8 cellular contexts compared by ENCODE assay signal in genomic region chr17:21550031-21550430, GRCh38.
A peak's percentile ranks its signal among the peaks of the same experiment; 100 is the strongest.
DNase-seq lines count a peak whose midpoint lies in the region; ATAC-seq and TF ChIP-seq lines count a peak whose summit lies in the region.
"Not testable (repeated sequence)": the region's sequence is repeated elsewhere in the genome, so short reads cannot be mapped to it uniquely, and the experiment has no call there.

No MANE protein-coding gene starts in this region.

- H3K4me1 Mint-ChIP-seq in activated CD8-positive, alpha-beta T cell treated with anti-CD3 and anti-CD28 coated beads for 36 hours (ENCODE audit: low read depth): peaks cover 33% of the 10 kb centered on the region
- peaks cover 60% of the 10 kb centered on the region for H3K4me1 Mint-ChIP-seq in brain
- H3K4me1 Mint-ChIP-seq in naive thymus-derived CD4-positive, alpha-beta T cell: peaks cover 24 to 60% (median 49%) of the 10 kb centered on the region in 7 donors

- not testable (repeated sequence) for ATAC-seq in PC-3; activated CD8-positive, alpha-beta T cell treated with anti-CD3 and anti-CD28 coated beads for 36 hours; naive thymus-derived CD4-positive, alpha-beta T cell

- H3K4me3 ChIP-seq in BJ (ENCODE audit: low read depth, low read length): peak overlapping the region; percentile 82
- peak overlapping the region; percentile 78 for H3K4me3 ChIP-seq in HAP-1
- H3K4me3 ChIP-seq in PC-3 (ENCODE audit: low read length): peak overlapping the region; percentile 72
- peak overlapping the region; percentile 81 for H3K4me3 ChIP-seq in fibroblast of the aortic adventitia (ENCODE audit: low read depth, low read length)
- not testable (repeated sequence) for H3K4me3 ChIP-seq in naive thymus-derived CD4-positive, alpha-beta T cell (ENCODE audit: low read length)

- H2AFZ ChIP-seq in PC-3 (ENCODE audit: low read length): not testable (repeated sequence)

- not testable (repeated sequence) for H3K9me3 Mint-ChIP-seq in activated CD8-positive, alpha-beta T cell treated with anti-CD3 and anti-CD28 coated beads for 36 hours
- H3K9me3 Mint-ChIP-seq in brain: peaks cover 4 to 24% (median 18%) of the 10 kb centered on the region in 5 experiments
- H3K9me3 Mint-ChIP-seq in naive thymus-derived CD4-positive, alpha-beta T cell: peaks cover 0 to 13% (median 7%) of the 10 kb centered on the region in 11 donors

- DNase-seq in BJ (ENCODE audit: low read depth); HAP-1 (ENCODE audit: low spot score in 2 of 2); naive thymus-derived CD4-positive, alpha-beta T cell: not testable (repeated sequence)
- DNase-seq in PC-3: peak; percentile 44
- DNase-seq in activated CD8-positive, alpha-beta T cell treated with anti-CD3 and anti-CD28 coated beads for 36 hours: peak; percentile 31
- DNase-seq in fibroblast of the aortic adventitia (ENCODE audit: low read depth): peak; percentile 92
- peak; percentile 55 for DNase-seq in stimulated activated CD8-positive, alpha-beta memory T cell treated with anti-CD3 and anti-CD28 coated beads, Interleukin-4, amount 100 ng/mL, for 48 hours

- peaks cover 30% of the 10 kb centered on the region for H3K79me2 ChIP-seq in PC-3 (ENCODE audit: low read length)

- CTCF ChIA-PET in BJ (lab: Yijun Ruan, JAX): interaction anchor here (1.2 kb wide), 1 partner anchor 37 kb away, joined by 4 read pairs; no protein-coding TSS in a partner anchor
- CTCF ChIA-PET in PC-3 (lab: Charles Lee): interaction anchor here (0.8 kb wide), 1 partner anchor 93 kb away, joined by 5 read pairs; no protein-coding TSS in a partner anchor
- CTCF ChIA-PET in activated CD8-positive, alpha-beta T cell treated with anti-CD3 and anti-CD28 coated beads for 36 hours (lab: Charles Lee): interaction anchor here (0.7 to 1.4 kb wide), 2 partner anchors 37 to 92 kb away, joined by 3 to 4 read pairs; no protein-coding TSS in a partner anchor
- CTCF ChIA-PET in naive thymus-derived CD4-positive, alpha-beta T cell (lab: Charles Lee): not testable (repeated sequence)

- H3K4me1 ChIP-seq in HAP-1; naive thymus-derived CD4-positive, alpha-beta T cell (ENCODE audit: control insufficient read depth in 2 of 2, insufficient read depth in 2 of 2, low read length in 2 of 2): not testable (repeated sequence)
- peaks cover 16% of the 10 kb centered on the region for H3K4me1 ChIP-seq in PC-3 (ENCODE audit: insufficient read depth, low read length)

- not testable (repeated sequence) for H3K27me3 ChIP-seq in BJ (ENCODE audit: control insufficient read depth, insufficient read depth, low read length); HAP-1 (ENCODE audit: low read depth); PC-3 (ENCODE audit: low read length); naive thymus-derived CD4-positive, alpha-beta T cell (ENCODE audit: control insufficient read depth in 2 of 2, insufficient read depth in 2 of 2, low read length in 2 of 2)

- intact Hi-C loops in PC-3 (cut with micrococcal nuclease); activated CD8-positive, alpha-beta T cell treated with anti-CD3 and anti-CD28 coated beads for 36 hours (cut with micrococcal nuclease): not testable (repeated sequence)
- intact Hi-C loops in naive thymus-derived CD4-positive, alpha-beta T cell (cut with micrococcal nuclease): loop anchor here in 1 of 2 donors (5.0 kb wide), 1 partner anchor 1393 kb away; no protein-coding TSS in a partner anchor

- not testable (repeated sequence) for H3K27ac ChIP-seq in PC-3 (ENCODE audit: low read length); naive thymus-derived CD4-positive, alpha-beta T cell (ENCODE audit: low read depth, low read length)

- in situ Hi-C loops in HAP-1 (cut with MboI; ENCODE audit: low sequenced_read_pairs): not testable (repeated sequence)

- not testable (repeated sequence) for H3K36me3 ChIP-seq in BJ (ENCODE audit: control insufficient read depth, insufficient read depth, low read length); HAP-1 (replicated peaks); PC-3 (ENCODE audit: low read depth, low read length); naive thymus-derived CD4-positive, alpha-beta T cell (ENCODE audit: control insufficient read depth in 2 of 3, insufficient read depth in 3 of 3, low read length in 3 of 3)

- not testable (repeated sequence) for BruUV-seq in PC-3 (replicated peaks; lab: Mats Ljungman, UMichigan)

- H3F3A ChIP-seq in PC-3 (ENCODE audit: low read length, unreplicated experiment): not testable (repeated sequence)

- POLR2A ChIA-PET in BJ (lab: Charles Lee); PC-3 (lab: Charles Lee; ENCODE audit: unreplicated experiment): not testable (repeated sequence)
- POLR2A ChIA-PET in activated CD8-positive, alpha-beta T cell treated with anti-CD3 and anti-CD28 coated beads for 36 hours (lab: Charles Lee): interaction anchor here (0.7 kb wide), 1 partner anchor 15 kb away, joined by 4 read pairs; no protein-coding TSS in a partner anchor
- POLR2A ChIA-PET in naive thymus-derived CD4-positive, alpha-beta T cell (lab: Charles Lee): interaction anchor here (1.0 kb wide), 1 partner anchor 18 kb away, joined by 3 read pairs; no protein-coding TSS in a partner anchor

- not testable (repeated sequence) for H3K9me3 ChIP-seq in HAP-1; PC-3 (ENCODE audit: low read length); naive thymus-derived CD4-positive, alpha-beta T cell (ENCODE audit: control insufficient read depth in 2 of 3, low read length in 3 of 3)

- peaks cover 43% of the 10 kb centered on the region for H3K36me3 Mint-ChIP-seq in activated CD8-positive, alpha-beta T cell treated with anti-CD3 and anti-CD28 coated beads for 36 hours (ENCODE audit: low read depth)
- peaks cover 28% of the 10 kb centered on the region for H3K36me3 Mint-ChIP-seq in brain
- H3K36me3 Mint-ChIP-seq in naive thymus-derived CD4-positive, alpha-beta T cell: peaks cover 0 to 17% (median 4%) of the 10 kb centered on the region in 5 donors

- TF ChIP-seq CTCF in BJ (IDR thresholded peaks at IDR 0.05; ENCODE audit: insufficient read depth, low read depth, low read length); PC-3 (conservative IDR thresholded peaks at IDR 0.05; ENCODE audit: low read depth, low read length); activated CD8-positive, alpha-beta T cell treated with anti-CD3 and anti-CD28 coated beads for 36 hours (IDR thresholded peaks at IDR 0.05); brain (conservative IDR thresholded peaks at IDR 0.05); fibroblast of the aortic adventitia (IDR thresholded peaks at IDR 0.05; ENCODE audit: insufficient read depth, low read length): not testable (repeated sequence)

- peak overlapping the region; percentile 92 for H3K27ac Mint-ChIP-seq in activated CD8-positive, alpha-beta T cell treated with anti-CD3 and anti-CD28 coated beads for 36 hours
- peak overlapping the region in 4 of 5 experiments; percentile 4 to 79 (median 62) for H3K27ac Mint-ChIP-seq in brain
- peak overlapping the region in 3 of 9 donors; percentile 31 to 46 (median 43) for H3K27ac Mint-ChIP-seq in naive thymus-derived CD4-positive, alpha-beta T cell

- peak overlapping the region; percentile 84 for H3K4me3 Mint-ChIP-seq in activated CD8-positive, alpha-beta T cell treated with anti-CD3 and anti-CD28 coated beads for 36 hours
- H3K4me3 Mint-ChIP-seq in brain: peak overlapping the region; percentile 83 to 95 (median 90)
- peak overlapping the region; percentile 78 to 91 (median 88) for H3K4me3 Mint-ChIP-seq in naive thymus-derived CD4-positive, alpha-beta T cell

- peak overlapping the region; percentile 82 for H3K4me2 ChIP-seq in PC-3 (ENCODE audit: low read length)

- H4K20me1 ChIP-seq in PC-3 (ENCODE audit: low read length): peaks cover 17% of the 10 kb centered on the region

- H3K27me3 Mint-ChIP-seq in activated CD8-positive, alpha-beta T cell treated with anti-CD3 and anti-CD28 coated beads for 36 hours: peaks cover 14% of the 10 kb centered on the region
- H3K27me3 Mint-ChIP-seq in brain: peaks cover 29% of the 10 kb centered on the region
- peaks cover 9 to 24% (median 21%) of the 10 kb centered on the region in 5 donors for H3K27me3 Mint-ChIP-seq in naive thymus-derived CD4-positive, alpha-beta T cell

- H3K9me2 ChIP-seq in PC-3 (replicated peaks; ENCODE audit: low read length): not testable (repeated sequence)

- not testable (repeated sequence) for H3K9ac ChIP-seq in PC-3 (ENCODE audit: low read length)
